Comparison of ENCODE assay signal across 8 cellular contexts in the genomic region with DNA sequence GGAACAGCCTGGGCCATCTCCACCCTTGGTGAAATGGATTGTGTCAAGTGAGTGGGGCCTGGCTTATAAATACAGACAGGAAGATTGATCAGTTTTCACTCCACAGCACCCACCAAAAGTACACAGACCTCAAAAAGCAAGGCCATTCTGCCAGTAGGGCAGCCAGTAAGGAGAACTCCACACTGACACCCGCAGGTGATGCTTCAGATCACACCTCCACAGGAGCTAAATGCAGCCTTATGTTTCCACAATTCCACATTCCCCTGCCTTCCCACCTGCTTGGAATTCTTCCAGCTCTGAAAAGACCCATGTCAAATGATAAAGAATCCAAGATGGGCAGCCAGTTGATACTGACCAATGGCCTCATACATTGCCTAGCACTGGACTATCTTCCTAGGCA.
DNase-seq lines count a peak whose midpoint lies in the region; ATAC-seq and TF ChIP-seq lines count a peak whose summit lies in the region.

No MANE protein-coding gene starts in this region.

- no peak overlapping the region for H2BK20ac ChIP-seq in H9 (ENCODE audit: low read depth, low read length, poor library complexity, severe bottlenecking)

- H3K4me3 Mint-ChIP-seq in H9 (no peak overlapping the region; a peak in 1 of 5 replicates), WTC11 (no peak overlapping the region)

- no peak overlapping the region for H2BK120ac ChIP-seq in H9 (ENCODE audit: low read depth, low read length, poor library complexity, severe bottlenecking)

- no peaks in the 10 kb centered on the region for H3K23me2 ChIP-seq in H9 (ENCODE audit: insufficient read length, low read depth, low read length, poor library complexity, severe bottlenecking)

- H3T11ph ChIP-seq in H9 (ENCODE audit: low read length), result no peak overlapping the region

- H3K14ac ChIP-seq in H9 (ENCODE audit: insufficient read depth, low read length), result no peak overlapping the region

- POLR2A ChIA-PET in WTC11 (lab: Charles Lee), result no interaction called here

- TF ChIP-seq EP300 in sigmoid colon (IDR thresholded peaks at IDR 0.05), result no peak

- H3K23ac ChIP-seq in H9 (ENCODE audit: insufficient read length, low read depth, low read length), result no peak overlapping the region

- H3K27me3 Mint-ChIP-seq in H9 (ENCODE audit: low read depth), result peaks cover 7% of the 10 kb centered on the region
- H3K27me3 Mint-ChIP-seq in WTC11 (ENCODE audit: low read depth), result no peaks in the 10 kb centered on the region

- no peak overlapping the region for H3K4me2 ChIP-seq in H9 (ENCODE audit: insufficient read depth, insufficient read length, low read length)

- no peak overlapping the region for H2BK5ac ChIP-seq in H9 (ENCODE audit: insufficient read length, low read length)

- H3K4me3 ChIP-seq in liver (ENCODE audit: low read depth in 1 of 3, low read length in 3 of 3) (no peak overlapping the region), sigmoid colon (no peak overlapping the region), esophagus squamous epithelium (no peak overlapping the region)

- no peak overlapping the region for H3K56ac ChIP-seq in H9 (ENCODE audit: insufficient read length, low read depth, low read length)

- no peaks in the 10 kb centered on the region for H4K20me1 ChIP-seq in H9 (ENCODE audit: control insufficient read depth, insufficient read depth, insufficient read length)

- H2AFZ ChIP-seq in H9 (ENCODE audit: low read length), result no peak overlapping the region

- H3K36me3 ChIP-seq in liver (ENCODE audit: control insufficient read depth in 4 of 4, insufficient read depth in 3 of 4, low read depth in 1 of 4, low read length in 3 of 4) (no peaks in the 10 kb centered on the region), sigmoid colon (no peaks in the 10 kb centered on the region), esophagus squamous epithelium (no peaks in the 10 kb centered on the region)

- H3K9me3 Mint-ChIP-seq in H9 (no peaks in the 10 kb centered on the region), WTC11 (no peaks in the 10 kb centered on the region)

- no peak overlapping the region for H4K5ac ChIP-seq in H9 (ENCODE audit: insufficient read length, low read depth, low read length)

- H3K9ac ChIP-seq in H9 (ENCODE audit: extremely low read depth, insufficient read length, low read length) (no peak overlapping the region), liver (ENCODE audit: low read depth in 1 of 2, low read length in 2 of 2) (no peak overlapping the region)

- H3K27ac Mint-ChIP-seq in H9, result no peak overlapping the region
- no peak overlapping the region for H3K27ac Mint-ChIP-seq in WTC11

- CTCF ChIA-PET in WTC11 (lab: Charles Lee), result interaction anchor here (0.6 to 5.8 kb wide), 38 partner anchors 9 to 1022 kb away, joined by 3 to 98 read pairs (median 4); partner anchors contain the start of gene ZFHX3

- peak; percentile 84 for ATAC-seq in WTC11
- ATAC-seq in HG02588 (IDR thresholded peaks at IDR 0.05; ENCODE audit: unreplicated experiment), result no peak

- H2BK15ac ChIP-seq in H9 (ENCODE audit: low read depth, low read length), result no peak overlapping the region

- H3K36me3 Mint-ChIP-seq in H9 (ENCODE audit: insufficient read depth in 1 of 3, low read depth in 3 of 3) (no peaks in the 10 kb centered on the region), WTC11 (no peaks in the 10 kb centered on the region)

- peaks cover 18 to 21% of the 10 kb centered on the region in 2 experiments for H3K4me1 Mint-ChIP-seq in H9
- H3K4me1 Mint-ChIP-seq in WTC11, result peaks cover 30% of the 10 kb centered on the region

- H3K4me1 ChIP-seq in H9 (ENCODE audit: insufficient read depth, low read length), result peaks cover 3% of the 10 kb centered on the region; the same call in 1 of the 2 replicates
- no peaks in the 10 kb centered on the region for H3K4me1 ChIP-seq in liver (ENCODE audit: control insufficient read depth in 4 of 4, insufficient read depth in 4 of 4, low read length in 3 of 4)
- peaks cover 0 to 34% (median 23%) of the 10 kb centered on the region in 4 donors for H3K4me1 ChIP-seq in sigmoid colon
- H3K4me1 ChIP-seq in esophagus squamous epithelium, result peaks cover 0 to 22% (median 0%) of the 10 kb centered on the region in 3 donors

- H3K18ac ChIP-seq in H9 (ENCODE audit: insufficient read length, low read depth, low read length), result no peak overlapping the region

- TF ChIP-seq CTCF in H9 (conservative IDR thresholded peaks at IDR 0.05) (peak; percentile 70), WTC11 (IDR thresholded peaks at IDR 0.05) (no peak), liver (IDR thresholded peaks at IDR 0.05; ENCODE audit: low read depth, low read length, missing input control) (peak; percentile 32), sigmoid colon (IDR thresholded peaks at IDR 0.05) (no peak), esophagus squamous epithelium (IDR thresholded peaks at IDR 0.05) (peak in 3 of 6 experiments; percentile 16 to 39 (median 17))

- TF ChIP-seq RAD21 in liver (IDR thresholded peaks at IDR 0.05), result peak; percentile 56 to 71

- intact Hi-C loops in sigmoid colon (cut with DNase I), result no loop called here
- intact Hi-C loops in esophagus squamous epithelium (cut with DNase I), result no loop called here

- no peak overlapping the region for H4K8ac ChIP-seq in H9 (replicated peaks; ENCODE audit: insufficient read length, low read depth, low read length)

- WGBS in H9 (ENCODE audit: extremely low coverage, insufficient read length, low lambda C conversion rate), result no CpG with 5 or more reads among the region's 1 CpG
- WGBS in liver, result 94% methylated on average over 1 of the region's 1 CpG
- 91% methylated on average over 1 of the region's 1 CpG for WGBS in sigmoid colon, 2 donors
- WGBS in esophagus squamous epithelium, 2 donors, result 100% methylated on average over 1 of the region's 1 CpG

- no peak overlapping the region for H2AK5ac ChIP-seq in H9 (ENCODE audit: insufficient read length, low read length)

- no peak for TF ChIP-seq POLR2A in sigmoid colon (IDR thresholded peaks at IDR 0.05)
- TF ChIP-seq POLR2A in esophagus squamous epithelium (IDR thresholded peaks at IDR 0.05), result no peak

- H3K27me3 ChIP-seq in H9 (ENCODE audit: insufficient read depth, low read length), result no peaks in the 10 kb centered on the region
- H3K27me3 ChIP-seq in liver (ENCODE audit: control insufficient read depth in 4 of 4, insufficient read depth in 4 of 4, low read length in 3 of 4), result no peaks in the 10 kb centered on the region
- H3K27me3 ChIP-seq in sigmoid colon, result no peaks in the 10 kb centered on the region
- H3K27me3 ChIP-seq in esophagus squamous epithelium, result no peaks in the 10 kb centered on the region

- no peaks in the 10 kb centered on the region for H3K9me3 ChIP-seq in H9 (ENCODE audit: control insufficient read depth, low read depth, low read length)
- H3K9me3 ChIP-seq in liver (ENCODE audit: control insufficient read depth in 4 of 4, low read length in 3 of 4), result no peaks in the 10 kb centered on the region
- H3K9me3 ChIP-seq in sigmoid colon, result no peaks in the 10 kb centered on the region
- H3K9me3 ChIP-seq in esophagus squamous epithelium, result no peaks in the 10 kb centered on the region

- no peak overlapping the region for H2BK12ac ChIP-seq in H9 (ENCODE audit: insufficient read length, low read depth, low read length)

- no peak overlapping the region for H4K91ac ChIP-seq in H9 (ENCODE audit: insufficient read length, low read depth, low read length)

- H3K27ac ChIP-seq in H9 (ENCODE audit: insufficient read length, low read depth, low read length) (no peak overlapping the region), liver (ENCODE audit: low read depth in 1 of 2, low read length in 2 of 2) (no peak overlapping the region), sigmoid colon (no peak overlapping the region), esophagus squamous epithelium (no peak overlapping the region)

- no peaks in the 10 kb centered on the region for H3K79me2 ChIP-seq in H9 (ENCODE audit: insufficient read depth, low read length)

- no peak overlapping the region for H3K4ac ChIP-seq in H9 (ENCODE audit: low read depth, low read length)

- no peaks in the 10 kb centered on the region for H3K79me1 ChIP-seq in H9 (ENCODE audit: insufficient read depth, low read depth, low read length, poor library complexity, severe bottlenecking)

- peak; percentile 41 for DNase-seq in ELF-1 (ENCODE audit: low read depth, low spot score)
- DNase-seq in H9, result peak; percentile 61
- DNase-seq in WTC11 (ENCODE audit: low spot score), result peak; percentile 58
- no peak for DNase-seq in sigmoid colon
- DNase-seq in mucosa of gallbladder (ENCODE audit: low spot score), result no peak
- no peak for DNase-seq in esophagus squamous epithelium (lab: John Stamatoyannopoulos, UW)

TF ChIP-seq in WTC11, 78 proteins besides CTCF, POLR2A, EP300 and RAD21 (continues in another document):
- TF ChIP-seq NR1H2 (CRISPR knock-in tag; IDR thresholded peaks at IDR 0.05), result no peak
- TF ChIP-seq ATF3 (CRISPR knock-in tag; conservative IDR thresholded peaks at IDR 0.05), result no peak

TF ChIP-seq in liver, 16 proteins besides CTCF, POLR2A, EP300 and RAD21:
- TF ChIP-seq ATF3 (IDR thresholded peaks at IDR 0.05), result no peak
- TF ChIP-seq TAF1 (conservative IDR thresholded peaks at IDR 0.05), result no peak
- no peak for TF ChIP-seq NR2F2 (IDR thresholded peaks at IDR 0.05)
- TF ChIP-seq, protein P1, sequence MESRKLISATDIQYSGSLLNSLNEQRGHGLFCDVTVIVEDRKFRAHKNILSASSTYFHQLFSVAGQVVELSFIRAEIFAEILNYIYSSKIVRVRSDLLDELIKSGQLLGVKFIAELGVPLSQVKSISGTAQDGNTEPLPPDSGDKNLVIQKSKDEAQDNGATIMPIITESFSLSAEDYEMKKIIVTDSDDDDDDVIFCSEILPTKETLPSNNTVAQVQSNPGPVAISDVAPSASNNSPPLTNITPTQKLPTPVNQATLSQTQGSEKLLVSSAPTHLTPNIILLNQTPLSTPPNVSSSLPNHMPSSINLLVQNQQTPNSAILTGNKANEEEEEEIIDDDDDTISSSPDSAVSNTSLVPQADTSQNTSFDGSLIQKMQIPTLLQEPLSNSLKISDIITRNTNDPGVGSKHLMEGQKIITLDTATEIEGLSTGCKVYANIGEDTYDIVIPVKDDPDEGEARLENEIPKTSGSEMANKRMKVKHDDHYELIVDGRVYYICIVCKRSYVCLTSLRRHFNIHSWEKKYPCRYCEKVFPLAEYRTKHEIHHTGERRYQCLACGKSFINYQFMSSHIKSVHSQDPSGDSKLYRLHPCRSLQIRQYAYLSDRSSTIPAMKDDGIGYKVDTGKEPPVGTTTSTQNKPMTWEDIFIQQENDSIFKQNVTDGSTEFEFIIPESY (IDR thresholded peaks at IDR 0.05), result no peak
- TF ChIP-seq GABPA (IDR thresholded peaks at IDR 0.05 in 1 of 2, conservative IDR thresholded peaks at IDR 0.05 in 1 of 2), result no peak
- no peak for TF ChIP-seq YY1 (IDR thresholded peaks at IDR 0.05)
- TF ChIP-seq HNF4A (conservative IDR thresholded peaks at IDR 0.05), result no peak
- no peak for TF ChIP-seq HNF4G (IDR thresholded peaks at IDR 0.05)

Comparison
In these comparisons a context has a peak if more than half of its experiments do, and no peak if none do; other contexts are left out.
1. DNase-seq: peak in ELF-1 (single experiment), H9 (single experiment) and WTC11 (single experiment); none in sigmoid colon (single experiment), mucosa of gallbladder (single experiment) and esophagus squamous epithelium (single experiment).
2. CTCF ChIP-seq: peak in H9 (single experiment) and liver (single experiment); none in WTC11 (single experiment) and sigmoid colon (0 of 4).